In the genomic region with DNA sequence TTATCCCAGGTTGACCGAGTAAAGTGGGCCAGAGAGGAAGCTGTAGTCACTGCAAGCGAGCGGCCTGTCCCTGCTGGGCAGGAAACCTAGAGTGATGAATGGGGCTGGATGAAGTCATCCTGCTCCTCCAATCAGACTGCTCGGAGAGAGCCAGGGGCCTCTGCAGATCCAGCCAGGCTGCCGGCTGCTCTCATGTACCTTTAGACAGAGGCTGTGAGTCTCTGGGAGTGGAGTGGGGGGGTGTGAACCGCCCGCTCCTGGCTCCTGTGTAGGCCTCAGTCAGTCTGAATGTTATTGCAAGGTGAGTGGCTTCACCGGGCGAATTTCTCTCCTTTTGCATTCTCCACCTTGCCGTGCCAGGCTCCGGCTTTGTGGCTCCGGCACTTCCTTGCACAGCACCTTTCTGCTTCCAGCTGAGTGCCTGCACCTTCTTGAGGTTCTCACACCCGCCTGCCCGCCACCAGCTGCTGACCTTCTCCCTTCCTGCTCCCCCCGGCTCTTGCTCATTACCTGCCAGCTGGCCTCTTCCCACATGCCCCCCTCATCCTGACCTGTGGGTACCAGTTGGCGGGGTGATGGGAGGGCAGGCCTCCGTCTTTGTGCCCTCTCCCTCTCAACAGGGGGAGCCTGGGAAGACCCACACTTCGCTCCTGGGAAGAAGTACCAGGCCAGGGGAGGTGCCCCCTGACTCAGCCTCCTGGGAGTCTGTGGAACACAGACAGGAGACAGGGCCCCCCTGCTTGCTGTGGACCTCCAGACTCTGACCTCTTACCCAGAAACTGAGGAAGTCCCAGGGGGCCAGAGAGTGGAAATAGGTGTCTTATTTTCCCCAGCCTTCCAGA, we compare ENCODE assay signal across 11 cellular contexts.
A peak's percentile ranks its signal among the peaks of the same experiment; 100 is the strongest.
DNase-seq lines count a peak whose midpoint lies in the region; ATAC-seq and TF ChIP-seq lines count a peak whose summit lies in the region.
"Had no signal": no experiment of that assay in that cellular context is flagged by ENCODE, and none has a peak within 500 bp of the region (broad histone marks: within the 10 kb centered on the region; RNA-seq: fewer than 3 reads in every experiment).

No MANE protein-coding gene starts in this region.

- ATAC-seq in PC-3 = peak; percentile 13
- ATAC-seq in HG03045 (IDR thresholded peaks at IDR 0.05; ENCODE audit: unreplicated experiment) = no peak

- H4K20me1 ChIP-seq in GM23248 (ENCODE audit: insufficient read depth) = no peaks in the 10 kb centered on the region
- peaks cover 13% of the 10 kb centered on the region; the same call in 1 of the 2 replicates for H4K20me1 ChIP-seq in PC-3 (ENCODE audit: low read length)
- H4K20me1 ChIP-seq in fibroblast of lung (ENCODE audit: control insufficient read depth, extremely low read depth, insufficient read depth, low read length) = no peaks in the 10 kb centered on the region

- no peak overlapping the region for H3K4me3 ChIP-seq in GM23248
- no peak overlapping the region for H3K4me3 ChIP-seq in PC-3 (ENCODE audit: low read length)
- no peak overlapping the region for H3K4me3 ChIP-seq in fibroblast of lung (replicated peaks in 1 of 4; ENCODE audit: control extremely low read depth in 1 of 4, insufficient read depth in 1 of 4, low read depth in 3 of 4, low read length in 4 of 4)
- H3K4me3 ChIP-seq in trophoblast cell (ENCODE audit: low read depth, low read length) = no peak overlapping the region
- H3K4me3 ChIP-seq: upper lobe of left lung had no signal

- POLR2A ChIA-PET in PC-3 (lab: Charles Lee; ENCODE audit: unreplicated experiment) = no interaction called here

- BruUV-seq in PC-3 (replicated peaks; lab: Mats Ljungman, UMichigan) = no TSS peak

- H3K9me3 ChIP-seq in GM23248 (ENCODE audit: low read depth) (no peaks in the 10 kb centered on the region), PC-3 (ENCODE audit: low read length) (no peaks in the 10 kb centered on the region), fibroblast of lung (ENCODE audit: control insufficient read depth, insufficient read depth, low read depth, low read length) (no peaks in the 10 kb centered on the region), trophoblast cell (ENCODE audit: insufficient read depth, low read depth, low read length) (peaks cover 2% of the 10 kb centered on the region)
- H3K9me3 ChIP-seq: upper lobe of left lung had no signal

- H3K27ac ChIP-seq in GM23248 (no peak overlapping the region), PC-3 (ENCODE audit: low read length) (no peak overlapping the region), fibroblast of lung (ENCODE audit: insufficient read depth, low read length) (no peak overlapping the region), trophoblast cell (ENCODE audit: low read depth, low read length) (no peak overlapping the region)
- H3K27ac ChIP-seq: upper lobe of left lung had no signal

- WGBS in GM23248 (ENCODE audit: low coverage in 1 of 2, low lambda C conversion rate in 2 of 2, missing lambda C conversion rate in 2 of 2), 2 experiments = 74 to 75% methylated on average over 18 of the region's 18 CpGs
- WGBS in trophoblast cell (ENCODE audit: extremely low coverage, insufficient coverage, insufficient read length) = no CpG with 5 or more reads among the region's 18 CpGs

- H3K9ac ChIP-seq in GM23248 (no peak overlapping the region), PC-3 (ENCODE audit: low read length) (no peak overlapping the region), fibroblast of lung (ENCODE audit: insufficient read depth, low read length) (no peak overlapping the region), trophoblast cell (ENCODE audit: low read length) (no peak overlapping the region)

- H4K91ac ChIP-seq in trophoblast cell (ENCODE audit: low read depth, low read length) = no peak overlapping the region

- H3K23ac ChIP-seq in trophoblast cell (ENCODE audit: low read length) = no peak overlapping the region

- H2AFZ ChIP-seq in GM23248 = no peak overlapping the region
- no peak overlapping the region for H2AFZ ChIP-seq in PC-3 (ENCODE audit: low read length)
- no peak overlapping the region for H2AFZ ChIP-seq in fibroblast of lung (ENCODE audit: low read length)
- H2AFZ ChIP-seq in trophoblast cell (ENCODE audit: insufficient read depth, low read length, poor library complexity) = no peak overlapping the region

- H3K27me3 ChIP-seq in GM23248 (replicated peaks; ENCODE audit: insufficient read depth) = no peaks in the 10 kb centered on the region
- H3K27me3 ChIP-seq in PC-3 (ENCODE audit: low read length) = no peaks in the 10 kb centered on the region
- no peaks in the 10 kb centered on the region for H3K27me3 ChIP-seq in fibroblast of lung (ENCODE audit: control insufficient read depth, insufficient read depth, low read length)
- H3K27me3 ChIP-seq in trophoblast cell (ENCODE audit: insufficient read depth, low read length) = no peaks in the 10 kb centered on the region
- H3K27me3 ChIP-seq: upper lobe of left lung had no signal

- H3K4me2 ChIP-seq in GM23248 (ENCODE audit: unreplicated experiment) = no peak overlapping the region
- no peak overlapping the region for H3K4me2 ChIP-seq in PC-3 (ENCODE audit: low read length)
- no peak overlapping the region for H3K4me2 ChIP-seq in fibroblast of lung (ENCODE audit: extremely low read depth, insufficient read depth, low read length)
- H3K4me2 ChIP-seq in trophoblast cell (ENCODE audit: low read length) = no peak overlapping the region

- H2AK5ac ChIP-seq in trophoblast cell (ENCODE audit: low read length) = no peak overlapping the region

- no peak overlapping the region for H2BK5ac ChIP-seq in trophoblast cell (ENCODE audit: low read depth, low read length, poor library complexity)

- H3K36me3 ChIP-seq in GM23248 (ENCODE audit: low read depth) (no peaks in the 10 kb centered on the region), PC-3 (ENCODE audit: low read depth, low read length) (peaks cover 6% of the 10 kb centered on the region; the same call in 1 of the 2 replicates), fibroblast of lung (ENCODE audit: control insufficient read depth, insufficient read depth, low read length) (no peaks in the 10 kb centered on the region), trophoblast cell (ENCODE audit: control insufficient read depth in 1 of 2, insufficient read depth in 2 of 2, low read length in 2 of 2) (no peaks in the 10 kb centered on the region)
- H3K36me3 ChIP-seq: upper lobe of left lung had no signal

- H3K4me1 ChIP-seq in GM23248 (ENCODE audit: insufficient read depth) (peaks cover 9% of the 10 kb centered on the region; the same call in 1 of the 2 replicates), PC-3 (ENCODE audit: insufficient read depth, low read length) (peaks cover 10% of the 10 kb centered on the region; the same call in 1 of the 2 replicates), fibroblast of lung (ENCODE audit: control insufficient read depth, extremely low read depth, insufficient read depth, low read length) (no peaks in the 10 kb centered on the region), trophoblast cell (ENCODE audit: control insufficient read depth in 1 of 2, insufficient read depth in 2 of 2, low read length in 2 of 2) (peaks cover 2 to 4% of the 10 kb centered on the region in 2 experiments)
- H3K4me1 ChIP-seq: upper lobe of left lung had no signal

- TF ChIP-seq CTCF in PC-3 (conservative IDR thresholded peaks at IDR 0.05; ENCODE audit: low read depth, low read length) = no peak
- TF ChIP-seq CTCF in fibroblast of lung (conservative IDR thresholded peaks at IDR 0.05 in 1 of 2, IDR thresholded peaks at IDR 0.05 in 1 of 2; ENCODE audit: low read depth in 1 of 2, low read length in 2 of 2) = no peak

- in situ Hi-C loops in GM23248 (cut with MboI) = no loop called here
- in situ Hi-C loops in KBM-7 (cut with MboI; ENCODE audit: low pct_unique_long_range_greater_than_20kb, low sequenced_read_pairs) = no loop called here

- H3F3A ChIP-seq in GM23248 (ENCODE audit: insufficient read depth) = no peaks in the 10 kb centered on the region
- H3F3A ChIP-seq in PC-3 (ENCODE audit: low read length, unreplicated experiment) = no peaks in the 10 kb centered on the region

- DNase-seq in GM23248 = peak; percentile 77
- peak; percentile 27 for DNase-seq in PC-3
- peak; percentile 58 to 90 for DNase-seq in fibroblast of lung (ENCODE audit: low read depth in 2 of 2)
- DNase-seq in pons (ENCODE audit: low spot score) = peak; percentile 71
- DNase-seq in KBM-7 = no peak
- DNase-seq in activated naive CD4-positive, alpha-beta T cell (lab: John Stamatoyannopoulos, UW) = no peak
- no peak for DNase-seq in trophoblast cell
- DNase-seq: activated CD4-positive, alpha-beta T cell treated with anti-CD3 and anti-CD28 coated beads for 1 hour; NCI-H187 had no signal

- H2BK12ac ChIP-seq in trophoblast cell (ENCODE audit: low read length) = no peak overlapping the region

- intact Hi-C loops in PC-3 (cut with micrococcal nuclease) = loop anchor here (10.0 kb wide), 1 partner anchor 195 kb away; no protein-coding TSS in a partner anchor

- H3K18ac ChIP-seq in trophoblast cell (ENCODE audit: low read length) = no peak overlapping the region

- CTCF ChIA-PET in PC-3 (lab: Charles Lee) = no interaction called here

- no peak overlapping the region for H3K14ac ChIP-seq in trophoblast cell (ENCODE audit: low read length)

- H2BK120ac ChIP-seq in trophoblast cell (ENCODE audit: insufficient read depth, low read length, poor library complexity) = no peak overlapping the region

- peaks cover 84% of the 10 kb centered on the region for H3K79me2 ChIP-seq in GM23248 (ENCODE audit: insufficient read depth)
- H3K79me2 ChIP-seq in PC-3 (ENCODE audit: low read length) = peaks cover 50% of the 10 kb centered on the region
- no peaks in the 10 kb centered on the region for H3K79me2 ChIP-seq in fibroblast of lung (ENCODE audit: control insufficient read depth, insufficient read depth, low read length)
- H3K79me2 ChIP-seq in trophoblast cell (ENCODE audit: control insufficient read depth, insufficient read depth, low read length, poor library complexity) = no peaks in the 10 kb centered on the region

- H3K79me1 ChIP-seq in trophoblast cell (ENCODE audit: low read length) = no peaks in the 10 kb centered on the region

- H4K8ac ChIP-seq in trophoblast cell (ENCODE audit: low read depth, low read length) = no peak overlapping the region

- H3K9me2 ChIP-seq in GM23248 (ENCODE audit: insufficient read depth) (no peaks in the 10 kb centered on the region), PC-3 (replicated peaks; ENCODE audit: low read length) (no peaks in the 10 kb centered on the region)

- H3K4ac ChIP-seq in trophoblast cell (ENCODE audit: low read depth, low read length) = no peak overlapping the region

- no peak overlapping the region for H4K12ac ChIP-seq in trophoblast cell (ENCODE audit: low read depth, low read length)

Comparison
In these comparisons a context has a peak if more than half of its experiments do, and no peak if none do; other contexts are left out.
1. DNase-seq: peak in GM23248 (single experiment), PC-3 (single experiment), fibroblast of lung (2 of 2) and pons (single experiment); none in KBM-7 (single experiment), activated naive CD4-positive, alpha-beta T cell (0 of 4) and trophoblast cell (0 of 2).